ENCODE assay signal across 20 cellular contexts in genomic region chr12:83046019-83046418, GRCh38.
DNase-seq lines count a peak whose midpoint lies in the region; ATAC-seq and TF ChIP-seq lines count a peak whose summit lies in the region.
"Had no signal": no experiment of that assay in that cellular context is flagged by ENCODE, and none has a peak within 500 bp of the region (broad histone marks: within the 10 kb centered on the region; RNA-seq: fewer than 3 reads in every experiment).

No MANE protein-coding gene starts in this region.

- DNase-seq in AG10803 (ENCODE audit: low read depth) (peak; percentile 33), SK-N-SH (peak; percentile 6), fibroblast of peridontal ligament (ENCODE audit: extremely low read depth) (peak; percentile 25), neural progenitor cell (ENCODE audit: low spot score) (no peak), COLO829 (ENCODE audit: low spot score) (no peak), NCI-H226 (no peak)
- no peak for DNase-seq in activated CD4-positive, alpha-beta T cell treated with anti-CD3 and anti-CD28 coated beads, Interleukin-2, amount 50 U/mL, for 1 hour
- DNase-seq: AML-193; BE2C; Caco-2; CD4-positive, alpha-beta T cell; DMS153; DND-41; GM23248; H7; HCEC 1CT had no signal

- H3K4me1 Mint-ChIP-seq in neural progenitor cell, result peaks cover 29% of the 10 kb centered on the region

- H3K9me3 Mint-ChIP-seq in neural progenitor cell, result peaks cover 4% of the 10 kb centered on the region
- H3K9me3 Mint-ChIP-seq: CD4-positive, alpha-beta T cell had no signal

- no peak for TF ChIP-seq RAD21 in SK-N-SH (IDR thresholded peaks at IDR 0.05; ENCODE audit: low read length)

- H3K79me2 ChIP-seq in SK-N-SH (ENCODE audit: insufficient read depth) (no peaks in the 10 kb centered on the region), neural progenitor cell (ENCODE audit: low read depth) (no peaks in the 10 kb centered on the region)

- H4K20me1 ChIP-seq in SK-N-SH (ENCODE audit: insufficient read depth) (no peaks in the 10 kb centered on the region), neural progenitor cell (ENCODE audit: low read depth) (no peaks in the 10 kb centered on the region)
- H4K20me1 ChIP-seq: BLaER1 treated with 17β-estradiol and CSF1 and Interleukin-3, amounts not matched to agents 10 nM and 100 nM had no signal

- WGBS in SK-N-SH (ENCODE audit: low lambda C conversion rate), result 61% methylated on average over 5 of the region's 5 CpGs

- H3K4me3 ChIP-seq in AG10803 (ENCODE audit: low read length) (no peak overlapping the region), SK-N-SH (ENCODE audit: low read depth in 2 of 2, low read length in 1 of 2) (no peak overlapping the region; a peak in 1 of 4 replicates), neural progenitor cell (no peak overlapping the region)
- H3K4me3 ChIP-seq: BLaER1 treated with 17β-estradiol and CSF1 and Interleukin-3, amounts not matched to agents 10 nM and 100 nM; GM23248 had no signal

- no peak for TF ChIP-seq EP300 in SK-N-SH (IDR thresholded peaks at IDR 0.05; ENCODE audit: borderline replicate concordance in 1 of 2, low read depth in 1 of 2, low read length in 1 of 2)

- ATAC-seq in HG03571 (IDR thresholded peaks at IDR 0.05; ENCODE audit: unreplicated experiment), result no peak

- CTCF ChIA-PET in SK-N-SH (lab: Yijun Ruan, JAX), result interaction anchor here (0.7 kb wide), 1 partner anchor 528 kb away, joined by 3 read pairs; no protein-coding TSS in a partner anchor

- no peaks in the 10 kb centered on the region for H3K36me3 ChIP-seq in SK-N-SH (replicated peaks in 1 of 2; ENCODE audit: control insufficient read depth in 1 of 2, insufficient read depth in 2 of 2, low read length in 1 of 2)
- H3K36me3 ChIP-seq in neural progenitor cell, result peaks cover 3% of the 10 kb centered on the region
- H3K36me3 ChIP-seq: BE2C; BLaER1 treated with 17β-estradiol and CSF1 and Interleukin-3, amounts not matched to agents 10 nM and 100 nM had no signal

- H3K4me2 ChIP-seq in SK-N-SH (no peak overlapping the region), neural progenitor cell (no peak overlapping the region)
- H3K4me2 ChIP-seq: BLaER1 treated with 17β-estradiol and CSF1 and Interleukin-3, amounts not matched to agents 10 nM and 100 nM had no signal

- H3K9me3 ChIP-seq in SK-N-SH (no peaks in the 10 kb centered on the region), neural progenitor cell (ENCODE audit: low read depth) (no peaks in the 10 kb centered on the region)
- H3K9me3 ChIP-seq: BE2C, Caco-2 had no signal

- TF ChIP-seq CTCF in AG10803 (conservative IDR thresholded peaks at IDR 0.05; ENCODE audit: low read length) (no peak), SK-N-SH (IDR thresholded peaks at IDR 0.05) (no peak), neural progenitor cell (IDR thresholded peaks at IDR 0.05) (no peak)

- peak overlapping the region; percentile 88 for H3K27ac Mint-ChIP-seq in neural progenitor cell
- H3K27ac Mint-ChIP-seq: CD4-positive, alpha-beta T cell had no signal

- no peaks in the 10 kb centered on the region for H3F3A ChIP-seq in SK-N-SH (replicated peaks; ENCODE audit: insufficient read depth)
- peaks cover 38% of the 10 kb centered on the region for H3F3A ChIP-seq in neural progenitor cell (ENCODE audit: low read depth)

- peaks cover 2% of the 10 kb centered on the region for H3K36me3 Mint-ChIP-seq in neural progenitor cell

- peaks cover 2% of the 10 kb centered on the region for H3K27me3 Mint-ChIP-seq in neural progenitor cell (ENCODE audit: insufficient read depth, low read depth)
- H3K27me3 Mint-ChIP-seq: CD4-positive, alpha-beta T cell had no signal

- H3K9ac ChIP-seq in SK-N-SH, result no peak overlapping the region
- no peak overlapping the region for H3K9ac ChIP-seq in neural progenitor cell
- H3K9ac ChIP-seq: BLaER1 treated with 17β-estradiol and CSF1 and Interleukin-3, amounts not matched to agents 10 nM and 100 nM; GM23248 had no signal

- peak overlapping the region in 1 of 2 experiments; percentile 41; a peak in 2 of 4 replicates for H3K27ac ChIP-seq in SK-N-SH (ENCODE audit: low read depth in 2 of 2, low read length in 1 of 2)
- H3K27ac ChIP-seq in neural progenitor cell, result peak overlapping the region; percentile 32
- H3K27ac ChIP-seq: 22Rv1; BLaER1 treated with 17β-estradiol and CSF1 and Interleukin-3, amounts not matched to agents 10 nM and 100 nM; GM23248 had no signal

- POLR2A ChIA-PET in SK-N-SH (lab: Yijun Ruan, JAX), result no interaction called here

- no peaks in the 10 kb centered on the region for H3K27me3 ChIP-seq in SK-N-SH (ENCODE audit: insufficient read depth)
- H3K27me3 ChIP-seq in neural progenitor cell, result no peaks in the 10 kb centered on the region
- H3K27me3 ChIP-seq: BE2C; BLaER1 treated with 17β-estradiol and CSF1 and Interleukin-3, amounts not matched to agents 10 nM and 100 nM had no signal

- no peaks in the 10 kb centered on the region for H3K9me2 ChIP-seq in SK-N-SH

- no peak overlapping the region for H3K4me3 Mint-ChIP-seq in neural progenitor cell
- H3K4me3 Mint-ChIP-seq: CD14-positive monocyte; CD4-positive, alpha-beta T cell had no signal

- no peak overlapping the region for H2AFZ ChIP-seq in SK-N-SH (ENCODE audit: low read depth)
- H2AFZ ChIP-seq in neural progenitor cell (replicated peaks), result no peak overlapping the region
- H2AFZ ChIP-seq: GM23248 had no signal

- H3K4me1 ChIP-seq in SK-N-SH (ENCODE audit: control insufficient read depth in 1 of 2, insufficient read depth in 2 of 2, low read depth in 1 of 2, low read length in 1 of 2) (peaks cover 0 to 11% of the 10 kb centered on the region in 2 experiments; a peak in 3 of 4 replicates), neural progenitor cell (peaks cover 38% of the 10 kb centered on the region)
- H3K4me1 ChIP-seq: BE2C; BLaER1 treated with 17β-estradiol and CSF1 and Interleukin-3, amounts not matched to agents 10 nM and 100 nM; Caco-2 had no signal

TF ChIP-seq in SK-N-SH, 30 proteins besides CTCF, POLR2A, EP300 and RAD21:
- TF ChIP-seq, protein P1, sequence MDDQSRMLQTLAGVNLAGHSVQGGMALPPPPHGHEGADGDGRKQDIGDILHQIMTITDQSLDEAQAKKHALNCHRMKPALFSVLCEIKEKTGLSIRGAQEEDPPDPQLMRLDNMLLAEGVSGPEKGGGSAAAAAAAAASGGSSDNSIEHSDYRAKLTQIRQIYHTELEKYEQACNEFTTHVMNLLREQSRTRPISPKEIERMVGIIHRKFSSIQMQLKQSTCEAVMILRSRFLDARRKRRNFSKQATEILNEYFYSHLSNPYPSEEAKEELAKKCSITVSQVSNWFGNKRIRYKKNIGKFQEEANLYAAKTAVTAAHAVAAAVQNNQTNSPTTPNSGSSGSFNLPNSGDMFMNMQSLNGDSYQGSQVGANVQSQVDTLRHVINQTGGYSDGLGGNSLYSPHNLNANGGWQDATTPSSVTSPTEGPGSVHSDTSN (IDR thresholded peaks at IDR 0.05), result no peak
- TF ChIP-seq NFIC (IDR thresholded peaks at IDR 0.05; ENCODE audit: borderline replicate concordance) (no peak), NRF1 (IDR thresholded peaks at IDR 0.05; ENCODE audit: low read depth, low read length) (no peak), USF1 (IDR thresholded peaks at IDR 0.05; ENCODE audit: borderline replicate concordance, low read depth) (no peak), YY1 (IDR thresholded peaks at IDR 0.05; ENCODE audit: low read depth) (no peak), GABPA (IDR thresholded peaks at IDR 0.05; ENCODE audit: low read depth) (no peak), FOXJ3 (CRISPR knock-in tag; IDR thresholded peaks at IDR 0.05) (no peak), MXI1 (IDR thresholded peaks at IDR 0.05; ENCODE audit: low read depth, low read length) (no peak), CHD2 (IDR thresholded peaks at IDR 0.05; ENCODE audit: low read length, partially characterized antibody) (no peak), EZH2phosphoT487 (IDR thresholded peaks at IDR 0.05; ENCODE audit: borderline replicate concordance, low read depth) (no peak), TCF12 (IDR thresholded peaks at IDR 0.05) (no peak), FOXM1 (IDR thresholded peaks at IDR 0.05; ENCODE audit: low read depth) (no peak), RXRA (IDR thresholded peaks at IDR 0.05; ENCODE audit: borderline replicate concordance, low read depth) (no peak), ELF1 (IDR thresholded peaks at IDR 0.05) (no peak), SIN3A (IDR thresholded peaks at IDR 0.05; ENCODE audit: borderline replicate concordance, low read depth, low read length) (no peak), JUND (IDR thresholded peaks at IDR 0.05) (no peak)
- TF ChIP-seq, protein P2, sequence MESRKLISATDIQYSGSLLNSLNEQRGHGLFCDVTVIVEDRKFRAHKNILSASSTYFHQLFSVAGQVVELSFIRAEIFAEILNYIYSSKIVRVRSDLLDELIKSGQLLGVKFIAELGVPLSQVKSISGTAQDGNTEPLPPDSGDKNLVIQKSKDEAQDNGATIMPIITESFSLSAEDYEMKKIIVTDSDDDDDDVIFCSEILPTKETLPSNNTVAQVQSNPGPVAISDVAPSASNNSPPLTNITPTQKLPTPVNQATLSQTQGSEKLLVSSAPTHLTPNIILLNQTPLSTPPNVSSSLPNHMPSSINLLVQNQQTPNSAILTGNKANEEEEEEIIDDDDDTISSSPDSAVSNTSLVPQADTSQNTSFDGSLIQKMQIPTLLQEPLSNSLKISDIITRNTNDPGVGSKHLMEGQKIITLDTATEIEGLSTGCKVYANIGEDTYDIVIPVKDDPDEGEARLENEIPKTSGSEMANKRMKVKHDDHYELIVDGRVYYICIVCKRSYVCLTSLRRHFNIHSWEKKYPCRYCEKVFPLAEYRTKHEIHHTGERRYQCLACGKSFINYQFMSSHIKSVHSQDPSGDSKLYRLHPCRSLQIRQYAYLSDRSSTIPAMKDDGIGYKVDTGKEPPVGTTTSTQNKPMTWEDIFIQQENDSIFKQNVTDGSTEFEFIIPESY (IDR thresholded peaks at IDR 0.05; ENCODE audit: borderline replicate concordance, low read depth), result no peak

Comparison
In these comparisons a context has a peak if more than half of its experiments do, and no peak if none do; other contexts are left out.
1. DNase-seq: peak in AG10803 (single experiment), SK-N-SH (single experiment) and fibroblast of peridontal ligament (single experiment); none in neural progenitor cell (single experiment), activated CD4-positive, alpha-beta T cell treated with anti-CD3 and anti-CD28 coated beads, Interleukin-2, amount 50 U/mL, for 1 hour (single experiment), COLO829 (single experiment) and NCI-H226 (single experiment).